Comparison of ENCODE assay signal across 8 cellular contexts in genomic region chr17:37848690-37849616, GRCh38.
DNase-seq lines count a peak whose midpoint lies in the region; ATAC-seq and TF ChIP-seq lines count a peak whose summit lies in the region.

No MANE protein-coding gene starts in this region.

- ATAC-seq in GM18520 (IDR thresholded peaks at IDR 0.05; ENCODE audit: unreplicated experiment), result peak; percentile 49

- H3K79me1 ChIP-seq in trophoblast cell (ENCODE audit: low read length), result no peaks in the 10 kb centered on the region

- no peaks in the 10 kb centered on the region for H3F3A ChIP-seq in Loucy (ENCODE audit: low read depth)

- TF ChIP-seq CTCF in AG10803 (conservative IDR thresholded peaks at IDR 0.05; ENCODE audit: low read length) (no peak), Loucy (conservative IDR thresholded peaks at IDR 0.05; ENCODE audit: low read length) (no peak)

- H2BK120ac ChIP-seq in trophoblast cell (ENCODE audit: insufficient read depth, low read length, poor library complexity), result no peak overlapping the region

- peak; percentile 72 for DNase-seq in AG10803 (ENCODE audit: low read depth)
- DNase-seq in amniotic stem cell (lab: John Stamatoyannopoulos, UW), result peak; percentile 33
- DNase-seq in trophoblast cell, result peak; percentile 43 to 56
- no peak for DNase-seq in ureter (ENCODE audit: low spot score)
- no peak for DNase-seq in anterior cingulate cortex (lab: John Stamatoyannopoulos, UW)
- no peak for DNase-seq in NCI-H2107 treated with DMSO at 0.1 percent for 48 hours (lab: John Stamatoyannopoulos, UW; ENCODE audit: unreplicated experiment)

- no peak overlapping the region for H3K18ac ChIP-seq in trophoblast cell (ENCODE audit: low read length)

- no peaks in the 10 kb centered on the region for H3K27me3 ChIP-seq in Loucy (ENCODE audit: insufficient read depth, low read length, poor library complexity, severe bottlenecking)
- no peaks in the 10 kb centered on the region for H3K27me3 ChIP-seq in trophoblast cell (ENCODE audit: insufficient read depth, low read length)

- H4K12ac ChIP-seq in trophoblast cell (ENCODE audit: low read depth, low read length), result no peak overlapping the region

- 0 out of 2 replicates have a peak overlapping the region, but pooled peaks have one; percentile 7 for H2AFZ ChIP-seq in Loucy (ENCODE audit: low read length)
- H2AFZ ChIP-seq in trophoblast cell (ENCODE audit: insufficient read depth, low read length, poor library complexity), result no peak overlapping the region

- no peak overlapping the region for H2BK5ac ChIP-seq in trophoblast cell (ENCODE audit: low read depth, low read length, poor library complexity)

- no peaks in the 10 kb centered on the region for H3K9me3 ChIP-seq in Loucy (ENCODE audit: insufficient read depth, low read depth, low read length)
- no peaks in the 10 kb centered on the region for H3K9me3 ChIP-seq in trophoblast cell (ENCODE audit: insufficient read depth, low read depth, low read length)

- H3K4me3 ChIP-seq in AG10803 (ENCODE audit: low read length) (no peak overlapping the region), Loucy (ENCODE audit: low read length, poor library complexity, severe bottlenecking) (no peak overlapping the region), trophoblast cell (ENCODE audit: low read depth, low read length) (no peak overlapping the region)

- no CpG with 5 or more reads among the region's 15 CpGs for WGBS in trophoblast cell (ENCODE audit: extremely low coverage, insufficient coverage, insufficient read length)

- H2BK12ac ChIP-seq in trophoblast cell (ENCODE audit: low read length), result no peak overlapping the region

- no peak overlapping the region for H3K23ac ChIP-seq in trophoblast cell (ENCODE audit: low read length)

- H3K9ac ChIP-seq in Loucy (ENCODE audit: low read depth, low read length, poor library complexity, severe bottlenecking) (no peak overlapping the region), trophoblast cell (ENCODE audit: low read length) (no peak overlapping the region)

- no peak overlapping the region for H4K8ac ChIP-seq in trophoblast cell (ENCODE audit: low read depth, low read length)

- no peak overlapping the region for H3K14ac ChIP-seq in trophoblast cell (ENCODE audit: low read length)

- no peak overlapping the region for H2AK5ac ChIP-seq in trophoblast cell (ENCODE audit: low read length)

- H3K36me3 ChIP-seq in Loucy (ENCODE audit: insufficient read depth, low read length) (no peaks in the 10 kb centered on the region), trophoblast cell (ENCODE audit: control insufficient read depth in 1 of 2, insufficient read depth in 2 of 2, low read length in 2 of 2) (no peaks in the 10 kb centered on the region)

- H3K27ac ChIP-seq in trophoblast cell (ENCODE audit: low read depth, low read length), result no peak overlapping the region

- no peak overlapping the region for H4K91ac ChIP-seq in trophoblast cell (ENCODE audit: low read depth, low read length)

- H3K4me1 ChIP-seq in Loucy (ENCODE audit: insufficient read depth, low read length, poor library complexity, severe bottlenecking), result peaks cover 24% of the 10 kb centered on the region
- no peaks in the 10 kb centered on the region for H3K4me1 ChIP-seq in trophoblast cell (ENCODE audit: control insufficient read depth in 1 of 2, insufficient read depth in 2 of 2, low read length in 2 of 2)

- H3K4me2 ChIP-seq in Loucy (ENCODE audit: low read depth, low read length, poor library complexity, severe bottlenecking), result peak overlapping the region; percentile 28
- no peak overlapping the region for H3K4me2 ChIP-seq in trophoblast cell (ENCODE audit: low read length)

- no peak overlapping the region for H3K4ac ChIP-seq in trophoblast cell (ENCODE audit: low read depth, low read length)

- no peaks in the 10 kb centered on the region for H4K20me1 ChIP-seq in Loucy (ENCODE audit: insufficient read depth, low read length, poor library complexity, severe bottlenecking)

- no peaks in the 10 kb centered on the region for H3K9me2 ChIP-seq in Loucy (replicated peaks; ENCODE audit: low read depth, low read length)

- peaks cover 13% of the 10 kb centered on the region for H3K79me2 ChIP-seq in Loucy (ENCODE audit: insufficient read depth, low read length)
- H3K79me2 ChIP-seq in trophoblast cell (ENCODE audit: control insufficient read depth, insufficient read depth, low read length, poor library complexity), result no peaks in the 10 kb centered on the region

Comparison
In these comparisons a context has a peak if more than half of its experiments do, and no peak if none do; other contexts are left out.
1. DNase-seq: peak in AG10803 (single experiment), amniotic stem cell (single experiment) and trophoblast cell (2 of 2); none in ureter (single experiment), anterior cingulate cortex (0 of 58) and NCI-H2107 treated with DMSO at 0.1 percent for 48 hours (single experiment).